12 cellular contexts compared by ENCODE assay signal in the genomic region with DNA sequence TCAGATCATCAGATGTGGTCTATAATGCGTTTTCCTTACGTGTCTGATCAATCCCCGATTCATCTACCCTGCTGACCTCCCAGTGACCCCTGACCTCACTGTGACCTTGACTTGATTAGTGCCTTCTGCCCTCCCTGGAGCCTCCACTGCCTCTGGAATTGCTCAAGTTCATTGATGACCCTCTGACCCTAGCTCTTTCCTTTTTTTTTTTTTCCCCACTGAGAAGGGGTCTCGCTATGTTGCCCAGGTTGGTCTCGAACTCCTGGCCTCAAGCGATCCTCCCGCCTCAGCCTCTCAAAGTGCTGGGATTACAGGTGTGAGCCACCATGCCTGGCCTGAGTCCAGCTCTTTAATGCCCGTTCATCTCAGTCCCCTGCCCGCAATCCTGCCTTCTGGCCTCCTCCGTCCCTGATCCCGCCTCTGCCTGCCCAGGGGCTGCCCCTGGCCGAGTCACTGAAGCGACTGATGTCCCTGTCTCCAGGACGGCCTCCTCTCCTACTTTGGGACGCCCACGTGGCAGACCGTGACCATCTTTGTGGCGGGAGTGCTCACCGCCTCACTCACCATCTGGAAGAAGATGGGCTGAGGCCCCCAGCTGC. TPM values are rescaled to one million over a fixed set of nuclear protein-coding genes. Genes with fewer than 3 reads are reported as not detected.
DNase-seq lines count a peak whose midpoint lies in the region; ATAC-seq and TF ChIP-seq lines count a peak whose summit lies in the region.
"Had no signal": no experiment of that assay in that cellular context is flagged by ENCODE, and none has a peak within 500 bp of the region (broad histone marks: within the 10 kb centered on the region; RNA-seq: fewer than 3 reads in every experiment).

No MANE protein-coding gene starts in this region.

- peaks cover 39 to 83% (median 70%) of the 10 kb centered on the region in 10 experiments for H3K4me1 ChIP-seq in BLaER1 treated with 17β-estradiol and CSF1 and Interleukin-3, amounts not matched to agents 10 nM and 100 nM
- peaks cover 16% of the 10 kb centered on the region for H3K4me1 ChIP-seq in HEK293 (ENCODE audit: control insufficient read depth, insufficient read depth, low read length)

- H3K9me3 Mint-ChIP-seq in natural killer cell: no peaks in the 10 kb centered on the region

- CTCF ChIA-PET in HEK293 (lab: Yijun Ruan, JAX): interaction anchor here (1.7 kb wide), 2 partner anchors 9 to 19 kb away, joined by 5 to 10 read pairs; no protein-coding TSS in a partner anchor

- no peaks in the 10 kb centered on the region for H3K9me3 ChIP-seq in BLaER1 treated with 17β-estradiol and CSF1 and Interleukin-3, amounts not matched to agents 10 nM and 100 nM (replicated peaks in 1 of 11)
- no peaks in the 10 kb centered on the region for H3K9me3 ChIP-seq in HEK293 (ENCODE audit: control insufficient read depth, insufficient read depth, low read depth, low read length)
- H3K9me3 ChIP-seq: uterus had no signal

- H3K27ac Mint-ChIP-seq in natural killer cell: peak overlapping the region; percentile 98 to 99

- peaks cover 9 to 15% (median 10%) of the 10 kb centered on the region in 11 experiments; a peak in 21 of 22 replicates for H4K20me1 ChIP-seq in BLaER1 treated with 17β-estradiol and CSF1 and Interleukin-3, amounts not matched to agents 10 nM and 100 nM

- H3K4me3 Mint-ChIP-seq in natural killer cell: no peak overlapping the region

- POLR2A ChIA-PET in HEK293 (lab: Yijun Ruan, JAX): interaction anchor here (0.6 to 2.7 kb wide), 4 partner anchors 9 to 134 kb away, joined by 4 to 16 read pairs (median 6); a partner anchor contains a TSS

- H3K36me3 ChIP-seq in BLaER1 treated with 17β-estradiol and CSF1 and Interleukin-3, amounts not matched to agents 10 nM and 100 nM: peaks cover 27 to 57% (median 43%) of the 10 kb centered on the region in 11 experiments
- H3K36me3 ChIP-seq in HEK293 (ENCODE audit: control insufficient read depth in 2 of 2, insufficient read depth in 1 of 2, low read length in 2 of 2): peaks cover 22 to 34% of the 10 kb centered on the region in 2 experiments; a peak in 2 of 3 replicates
- H3K36me3 ChIP-seq: uterus had no signal

- DNase-seq in astrocyte of the hippocampus (ENCODE audit: low read depth, low spot score) (peak; percentile 11), natural killer cell (no peak), ACHN (no peak), HUDEP-2 (lab: John Stamatoyannopoulos, UW; ENCODE audit: unreplicated experiment in 76 of 76) (no peak)
- DNase-seq in activated CD4-positive, alpha-beta T cell treated with anti-CD3 and anti-CD28 coated beads, Interleukin-2, amount 50 U/mL, for 4 hours: no peak
- DNase-seq: DMS153, NCI-H2081 had no signal

- H3K4me2 ChIP-seq in BLaER1 treated with 17β-estradiol and CSF1 and Interleukin-3, amounts not matched to agents 10 nM and 100 nM: peak overlapping the region; percentile 80 to 100 (median 85); a peak in 21 of 22 replicates

- H3K27ac ChIP-seq in BLaER1 treated with 17β-estradiol and CSF1 and Interleukin-3, amounts not matched to agents 10 nM and 100 nM: peak overlapping the region in 10 of 11 experiments; percentile 91 to 99 (median 96); a peak in 18 of 22 replicates
- H3K27ac ChIP-seq in HEK293 (ENCODE audit: extremely low read depth, low read depth, low read length): no peak overlapping the region

- H3K27me3 Mint-ChIP-seq in natural killer cell (ENCODE audit: low read depth in 2 of 2): no peaks in the 10 kb centered on the region

- no peaks in the 10 kb centered on the region for H3K27me3 ChIP-seq in BLaER1 treated with 17β-estradiol and CSF1 and Interleukin-3, amounts not matched to agents 10 nM and 100 nM
- H3K27me3 ChIP-seq: uterus had no signal

- in situ Hi-C loops in ACHN (cut with HindIII; ENCODE audit: low pct_ligation_motif_present, low pct_unique_long_range_greater_than_20kb, low sequenced_read_pairs): no loop called here

- TF ChIP-seq CTCF in HEK293 (tag by site-specific recombination; IDR thresholded peaks at IDR 0.05) (no peak), natural killer cell (IDR thresholded peaks at IDR 0.05) (no peak)

- H3K4me3 ChIP-seq in BLaER1 treated with 17β-estradiol and CSF1 and Interleukin-3, amounts not matched to agents 10 nM and 100 nM: 0 out of 20 replicates have a peak overlapping the region, but pooled peaks of 1 of the 10 experiments have one; percentile 11
- no peak overlapping the region for H3K4me3 ChIP-seq in HEK293 (ENCODE audit: low read depth, low read length)
- H3K4me3 ChIP-seq: uterus had no signal

- no peak for ATAC-seq in natural killer cell
- no peak for ATAC-seq in HG03432 (IDR thresholded peaks at IDR 0.05; ENCODE audit: unreplicated experiment)

- intact Hi-C loops in natural killer cell (cut with micrococcal nuclease): loop anchor here (5.0 to 10.0 kb wide), 2 partner anchors 89 to 316 kb away; a partner anchor contains a TSS

- no peaks in the 10 kb centered on the region for H3K36me3 Mint-ChIP-seq in natural killer cell

- peak overlapping the region in 10 of 11 experiments; percentile 35 to 99 (median 84); a peak in 16 of 22 replicates for H3K9ac ChIP-seq in BLaER1 treated with 17β-estradiol and CSF1 and Interleukin-3, amounts not matched to agents 10 nM and 100 nM

- peaks cover 47 to 62% of the 10 kb centered on the region in 2 donors for H3K4me1 Mint-ChIP-seq in natural killer cell

TF ChIP-seq in HEK293, 187 proteins besides CTCF, POLR2A, EP300 and RAD21 (continues in another document):
- TF ChIP-seq KLF9 (tag by site-specific recombination; IDR thresholded peaks at IDR 0.05; ENCODE audit: low read depth) (no peak), GLIS1 (tag by site-specific recombination; IDR thresholded peaks at IDR 0.05) (0 out of 2 replicates have a peak, but pooled peaks have one; percentile 19), ZNF426 (tag by site-specific recombination; IDR thresholded peaks at IDR 0.05) (no peak), ZNF626 (tag by site-specific recombination; IDR thresholded peaks at IDR 0.05) (no peak), ZNF433 (tag by site-specific recombination; IDR thresholded peaks at IDR 0.05; ENCODE audit: low read depth) (no peak), SP3 (tag by site-specific recombination; IDR thresholded peaks at IDR 0.05) (no peak), ZNF558 (tag by site-specific recombination; IDR thresholded peaks at IDR 0.05) (no peak), ZNF521 (tag by site-specific recombination; IDR thresholded peaks at IDR 0.05) (no peak), ZNF707 (tag by site-specific recombination; IDR thresholded peaks at IDR 0.05) (no peak), KLF7 (tag by site-specific recombination; IDR thresholded peaks at IDR 0.05; ENCODE audit: borderline replicate concordance) (no peak), ZNF623 (tag by site-specific recombination; IDR thresholded peaks at IDR 0.05) (no peak), BCL11A (tag by site-specific recombination; IDR thresholded peaks at IDR 0.05; ENCODE audit: low read depth) (peak; percentile 84), ZNF548 (tag by site-specific recombination; IDR thresholded peaks at IDR 0.05) (no peak), ZFHX2 (tag by site-specific recombination; conservative IDR thresholded peaks at IDR 0.05) (peak; percentile 73), ZNF133 (tag by site-specific recombination; IDR thresholded peaks at IDR 0.05) (no peak), ZXDB (tag by site-specific recombination; IDR thresholded peaks at IDR 0.05) (peak; percentile 26; the same call in 1 of the 2 replicates), GLI4 (tag by site-specific recombination; IDR thresholded peaks at IDR 0.05) (no peak), ZNF555 (tag by site-specific recombination; conservative IDR thresholded peaks at IDR 0.05) (no peak), ZNF677 (tag by site-specific recombination; IDR thresholded peaks at IDR 0.05) (no peak)
- TF ChIP-seq, protein P1, sequence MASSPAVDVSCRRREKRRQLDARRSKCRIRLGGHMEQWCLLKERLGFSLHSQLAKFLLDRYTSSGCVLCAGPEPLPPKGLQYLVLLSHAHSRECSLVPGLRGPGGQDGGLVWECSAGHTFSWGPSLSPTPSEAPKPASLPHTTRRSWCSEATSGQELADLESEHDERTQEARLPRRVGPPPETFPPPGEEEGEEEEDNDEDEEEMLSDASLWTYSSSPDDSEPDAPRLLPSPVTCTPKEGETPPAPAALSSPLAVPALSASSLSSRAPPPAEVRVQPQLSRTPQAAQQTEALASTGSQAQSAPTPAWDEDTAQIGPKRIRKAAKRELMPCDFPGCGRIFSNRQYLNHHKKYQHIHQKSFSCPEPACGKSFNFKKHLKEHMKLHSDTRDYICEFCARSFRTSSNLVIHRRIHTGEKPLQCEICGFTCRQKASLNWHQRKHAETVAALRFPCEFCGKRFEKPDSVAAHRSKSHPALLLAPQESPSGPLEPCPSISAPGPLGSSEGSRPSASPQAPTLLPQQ (tag by site-specific recombination; IDR thresholded peaks at IDR 0.05): no peak
- TF ChIP-seq, protein P2, sequence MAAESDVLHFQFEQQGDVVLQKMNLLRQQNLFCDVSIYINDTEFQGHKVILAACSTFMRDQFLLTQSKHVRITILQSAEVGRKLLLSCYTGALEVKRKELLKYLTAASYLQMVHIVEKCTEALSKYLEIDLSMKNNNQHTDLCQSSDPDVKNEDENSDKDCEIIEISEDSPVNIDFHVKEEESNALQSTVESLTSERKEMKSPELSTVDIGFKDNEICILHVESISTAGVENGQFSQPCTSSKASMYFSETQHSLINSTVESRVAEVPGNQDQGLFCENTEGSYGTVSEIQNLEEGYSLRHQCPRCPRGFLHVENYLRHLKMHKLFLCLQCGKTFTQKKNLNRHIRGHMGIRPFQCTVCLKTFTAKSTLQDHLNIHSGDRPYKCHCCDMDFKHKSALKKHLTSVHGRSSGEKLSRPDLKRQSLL (tag by site-specific recombination; IDR thresholded peaks at IDR 0.05): peak; percentile 14; the same call in 1 of the 2 replicates
- TF ChIP-seq, protein P3, sequence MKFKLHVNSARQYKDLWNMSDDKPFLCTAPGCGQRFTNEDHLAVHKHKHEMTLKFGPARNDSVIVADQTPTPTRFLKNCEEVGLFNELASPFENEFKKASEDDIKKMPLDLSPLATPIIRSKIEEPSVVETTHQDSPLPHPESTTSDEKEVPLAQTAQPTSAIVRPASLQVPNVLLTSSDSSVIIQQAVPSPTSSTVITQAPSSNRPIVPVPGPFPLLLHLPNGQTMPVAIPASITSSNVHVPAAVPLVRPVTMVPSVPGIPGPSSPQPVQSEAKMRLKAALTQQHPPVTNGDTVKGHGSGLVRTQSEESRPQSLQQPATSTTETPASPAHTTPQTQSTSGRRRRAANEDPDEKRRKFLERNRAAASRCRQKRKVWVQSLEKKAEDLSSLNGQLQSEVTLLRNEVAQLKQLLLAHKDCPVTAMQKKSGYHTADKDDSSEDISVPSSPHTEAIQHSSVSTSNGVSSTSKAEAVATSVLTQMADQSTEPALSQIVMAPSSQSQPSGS (tag by site-specific recombination; IDR thresholded peaks at IDR 0.05; ENCODE audit: low read depth): no peak

RNA-seq across cellular contexts. Expression of a gene that starts 4.0 kb away (rescaled TPM):
- total RNA-seq in natural killer cell: 1,000 to 10,000 TPM in 2 of 3 donors, 100 to 1,000 TPM in 1; 554 to 1,168 (median 1,024) TPM

RNA-seq across cellular contexts. Expression of a gene that starts 6.5 kb away (rescaled TPM):
- total RNA-seq in natural killer cell: 100 to 1,000 TPM; 117 to 133 (median 120) TPM

RNA-seq across cellular contexts. Expression of a gene that starts 27.7 kb away (rescaled TPM):
- not detected for total RNA-seq in natural killer cell
- total RNA-seq: glomerular endothelial cell had no signal

RNA-seq across cellular contexts. Expression of a gene that starts 32.0 kb away (rescaled TPM):
- total RNA-seq in natural killer cell: 10 to 100 TPM; 31.6 to 34.5 (median 34.4) TPM

RNA-seq across cellular contexts. Expression of a gene that starts 32.5 kb away (rescaled TPM):
- 10 to 100 TPM; 23.6 to 28.3 (median 26.5) TPM for total RNA-seq in natural killer cell
